ENCODE assay signal across 18 cellular contexts in the genomic region with DNA sequence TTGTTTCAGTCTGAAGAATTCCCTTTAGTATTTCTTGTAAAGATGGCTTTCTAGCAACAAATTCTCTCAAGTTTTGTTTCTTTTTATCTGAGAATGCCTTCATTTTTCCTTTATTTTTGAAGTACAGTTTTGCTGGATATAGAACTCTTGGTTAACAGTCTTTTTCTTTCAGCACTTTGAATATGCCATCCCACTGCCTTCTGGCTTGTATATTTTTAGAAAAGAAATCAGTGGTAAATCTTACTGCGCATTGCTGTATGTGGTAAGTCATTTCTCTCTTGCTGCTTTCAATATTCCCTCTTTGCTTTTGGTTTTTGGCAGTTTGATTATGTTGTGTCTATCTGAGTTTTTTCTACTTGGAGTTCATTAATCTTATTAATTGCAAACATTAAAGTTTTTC. TPM values are rescaled to one million over a fixed set of nuclear protein-coding genes. Genes with fewer than 3 reads are reported as not detected.
DNase-seq lines count a peak whose midpoint lies in the region; ATAC-seq, FAIRE-seq and TF ChIP-seq lines count a peak whose summit lies in the region.
"Had no signal": no experiment of that assay in that cellular context is flagged by ENCODE, and none has a peak within 500 bp of the region (broad histone marks: within the 10 kb centered on the region; RNA-seq: fewer than 3 reads in every experiment).

No MANE protein-coding gene starts in this region.

- no peaks in the 10 kb centered on the region for H4K20me1 ChIP-seq in HepG2 (ENCODE audit: insufficient read depth, low read length)
- H4K20me1 ChIP-seq in PC-9 (ENCODE audit: insufficient read depth): no peaks in the 10 kb centered on the region
- H4K20me1 ChIP-seq in GM12878 (ENCODE audit: control insufficient read depth, insufficient read depth): no peaks in the 10 kb centered on the region

- no peak for TF ChIP-seq CTCF in HepG2 (CRISPR knock-in tag; IDR thresholded peaks at IDR 0.05)
- TF ChIP-seq CTCF in right lobe of liver (IDR thresholded peaks at IDR 0.05): no peak
- TF ChIP-seq CTCF in PC-9 (conservative IDR thresholded peaks at IDR 0.05): no peak
- no peak for TF ChIP-seq CTCF in GM12878 (IDR thresholded peaks at IDR 0.05 in 2 of 3, conservative IDR thresholded peaks at IDR 0.05 in 1 of 3; ENCODE audit: control insufficient read depth in 2 of 3, extremely low read depth in 1 of 3, insufficient read depth in 1 of 3, low read depth in 3 of 3, low read length in 3 of 3)

- BruUV-seq in HepG2 (replicated peaks; lab: Mats Ljungman, UMichigan): no TSS peak
- no TSS peak for BruUV-seq in PC-9 (replicated peaks; lab: Mats Ljungman, UMichigan)
- no TSS peak for BruUV-seq in GM12878 (replicated peaks; lab: Mats Ljungman, UMichigan)

- no peak overlapping the region for H3K27ac ChIP-seq in HepG2 (ENCODE audit: extremely low read length, insufficient read depth, low read length)
- H3K27ac ChIP-seq in right lobe of liver: no peak overlapping the region
- no peak overlapping the region for H3K27ac ChIP-seq in PC-9
- no peak overlapping the region for H3K27ac ChIP-seq in GM12878 (ENCODE audit: control insufficient read depth, insufficient read depth)
- no peak overlapping the region for H3K27ac ChIP-seq in CD4-positive, alpha-beta memory T cell (ENCODE audit: low read depth, low read length)
- H3K27ac ChIP-seq: A549 had no signal

- SMC1A ChIA-PET in GM12878 (lab: Charles Lee; ENCODE audit: uncharacterized antibody, unreplicated experiment): no interaction called here

- FAIRE-seq in HepG2 (lab: Jason Lieb, UNC) (no peak), GM12878 (lab: Jason Lieb, UNC) (no peak)
- FAIRE-seq: A549, G401.6, H54 had no signal

- no peak overlapping the region for H3K4me3 ChIP-seq in HepG2 (replicated peaks in 1 of 3; ENCODE audit: insufficient read depth in 1 of 3, low read depth in 2 of 3, low read length in 3 of 3)
- H3K4me3 ChIP-seq in right lobe of liver: no peak overlapping the region
- H3K4me3 ChIP-seq in PC-9: no peak overlapping the region
- H3K4me3 ChIP-seq in GM12878: no peak overlapping the region
- H3K4me3 ChIP-seq in CD4-positive, alpha-beta memory T cell (ENCODE audit: low read length in 2 of 2): no peak overlapping the region
- H3K4me3 ChIP-seq: A549, HAP-1 had no signal

- no peaks in the 10 kb centered on the region for H3K4me1 Mint-ChIP-seq in CD4-positive, alpha-beta memory T cell

- H3K4me2 ChIP-seq in HepG2 (ENCODE audit: low read depth, low read length) (no peak overlapping the region), PC-9 (no peak overlapping the region), GM12878 (ENCODE audit: control insufficient read depth, insufficient read depth) (no peak overlapping the region)
- H3K4me2 ChIP-seq: A549 had no signal

- intact Hi-C loops in HepG2 (cut with micrococcal nuclease; ENCODE audit: unreplicated experiment) (no loop called here), right lobe of liver (cut with DNase I) (no loop called here), PC-9 (cut with micrococcal nuclease; ENCODE audit: unreplicated experiment) (no loop called here), GM12878 (cut with micrococcal nuclease; ENCODE audit: unreplicated experiment) (no loop called here)
- intact Hi-C loops in CD4-positive, alpha-beta memory T cell (cut with micrococcal nuclease): no loop called here

- ATAC-seq in HepG2 (no peak), right lobe of liver (no peak), GM12878 (no peak), SK-N-SH treated with all-trans-retinoic acid at 6 μM for 48 hours (no peak), HG02571 (IDR thresholded peaks at IDR 0.05; ENCODE audit: unreplicated experiment) (no peak)
- ATAC-seq: A549; CD8-positive, alpha-beta T cell had no signal

- CTCF ChIA-PET in HepG2 (lab: Yijun Ruan, JAX; ENCODE audit: low intra/inter-chr PET ratio, low total read pairs) (no interaction called here), PC-9 (lab: Charles Lee) (no interaction called here), GM12878 (lab: Yijun Ruan, JAX) (interaction anchor here (1.0 kb wide), 1 partner anchor 13 kb away, joined by 5 read pairs; no protein-coding TSS in a partner anchor)
- CTCF ChIA-PET in CD4-positive, alpha-beta memory T cell (lab: Charles Lee; ENCODE audit: partially characterized antibody): no interaction called here

- in situ Hi-C loops in HepG2 (cut with HindIII; ENCODE audit: extremely low pct_ligation_motif_present, low pct_unique_long_range_greater_than_20kb): no loop called here
- in situ Hi-C loops in GM12878 (cut with MboI): no loop called here

- WGBS in HepG2 (ENCODE audit: low lambda C conversion rate): 9% methylated on average over 1 of the region's 1 CpG
- WGBS in right lobe of liver (ENCODE audit: insufficient coverage, low coverage, low lambda C conversion rate, missing lambda C conversion rate): 93% methylated on average over 1 of the region's 1 CpG
- WGBS in GM12878 (ENCODE audit: insufficient coverage, insufficient replicate concordance, low lambda C conversion rate, missing lambda C conversion rate): 44% methylated on average over 1 of the region's 1 CpG

- TF ChIP-seq EP300 in HepG2 (IDR thresholded peaks at IDR 0.05; ENCODE audit: low read depth in 2 of 2, low read length in 2 of 2) (no peak), HepG2 (CRISPR knock-in tag; IDR thresholded peaks at IDR 0.05; ENCODE audit: borderline replicate concordance) (no peak), GM12878 (IDR thresholded peaks at IDR 0.05; ENCODE audit: borderline replicate concordance in 1 of 2, control insufficient read depth in 1 of 2, low read depth in 2 of 2, low read length in 2 of 2) (no peak)

- H3K36me3 Mint-ChIP-seq in CD4-positive, alpha-beta memory T cell: peaks cover 0 to 1% of the 10 kb centered on the region in 2 donors
- H3K36me3 Mint-ChIP-seq: CD8-positive, alpha-beta T cell had no signal

- no peak for DNase-seq in HepG2 (ENCODE audit: low spot score)
- no peak for DNase-seq in right lobe of liver
- DNase-seq in PC-9: no peak
- no peak for DNase-seq in GM12878 (ENCODE audit: low read depth, low spot score)
- no peak for DNase-seq in CD4-positive, alpha-beta memory T cell
- DNase-seq: 8988T; C1 segment of cervical spinal cord; Caco-2; CD8-positive, alpha-beta T cell; DMS153; DND-41; GOT3 had no signal

- peaks cover 0 to 34% (median 23%) of the 10 kb centered on the region in 8 donors for H3K9me3 Mint-ChIP-seq in CD4-positive, alpha-beta memory T cell

- TF ChIP-seq POLR2A in HepG2 (IDR thresholded peaks at IDR 0.05; ENCODE audit: insufficient read depth in 1 of 2, low read depth in 2 of 2, low read length in 2 of 2): no peak
- TF ChIP-seq POLR2A in right lobe of liver (IDR thresholded peaks at IDR 0.05): no peak
- TF ChIP-seq POLR2A in GM12878 (IDR thresholded peaks at IDR 0.05; ENCODE audit: low read depth, low read length): no peak

- peaks cover 13% of the 10 kb centered on the region; the same call in 1 of the 2 replicates for H3K4me1 ChIP-seq in HepG2 (ENCODE audit: insufficient read depth, low read length)
- peaks cover 0 to 2% (median 0%) of the 10 kb centered on the region in 4 donors for H3K4me1 ChIP-seq in right lobe of liver
- no peaks in the 10 kb centered on the region for H3K4me1 ChIP-seq in PC-9 (replicated peaks; ENCODE audit: insufficient read depth)
- no peaks in the 10 kb centered on the region for H3K4me1 ChIP-seq in GM12878 (ENCODE audit: control insufficient read depth, insufficient read depth, low read length)
- H3K4me1 ChIP-seq in CD4-positive, alpha-beta memory T cell (ENCODE audit: insufficient read depth, low read length): no peaks in the 10 kb centered on the region
- H3K4me1 ChIP-seq: A549, HAP-1 had no signal

- H3K9ac ChIP-seq in HepG2 (ENCODE audit: insufficient read depth, low read depth, low read length) (no peak overlapping the region), GM12878 (ENCODE audit: control insufficient read depth, insufficient read depth, low read length) (no peak overlapping the region)

- RAD21 ChIA-PET in GM12878 (lab: Charles Lee; ENCODE audit: unreplicated experiment): no interaction called here

- H2AFZ ChIP-seq in HepG2 (ENCODE audit: low read length) (no peak overlapping the region), PC-9 (peak overlapping the region; percentile 12; the same call in 1 of the 2 replicates), GM12878 (ENCODE audit: control insufficient read depth, low read depth, low read length) (no peak overlapping the region)

- H3F3A ChIP-seq in PC-9 (ENCODE audit: insufficient read depth, low read depth): no peaks in the 10 kb centered on the region

- no peaks in the 10 kb centered on the region for H3K79me2 ChIP-seq in HepG2 (ENCODE audit: insufficient read depth, low read length)
- no peaks in the 10 kb centered on the region for H3K79me2 ChIP-seq in PC-9 (ENCODE audit: low read depth)
- H3K79me2 ChIP-seq in GM12878 (ENCODE audit: control insufficient read depth, insufficient read depth, low read length): no peaks in the 10 kb centered on the region

- H3K27me3 Mint-ChIP-seq in CD4-positive, alpha-beta memory T cell: peaks cover 4 to 5% of the 10 kb centered on the region in 2 donors

- no peaks in the 10 kb centered on the region for H3K9me2 ChIP-seq in PC-9 (ENCODE audit: insufficient read depth)

- H3K4me3 Mint-ChIP-seq in CD4-positive, alpha-beta memory T cell: no peak overlapping the region
- H3K4me3 Mint-ChIP-seq: CD8-positive, alpha-beta T cell had no signal

- no peak overlapping the region for H3K27ac Mint-ChIP-seq in CD4-positive, alpha-beta memory T cell
- H3K27ac Mint-ChIP-seq: CD8-positive, alpha-beta T cell had no signal

- POLR2A ChIA-PET in HepG2 (lab: Yijun Ruan, JAX) (no interaction called here), PC-9 (lab: Charles Lee; ENCODE audit: unreplicated experiment) (no interaction called here), GM12878 (lab: Charles Lee) (no interaction called here)
- POLR2A ChIA-PET in CD4-positive, alpha-beta memory T cell (lab: Charles Lee; ENCODE audit: partially characterized antibody): no interaction called here

- H3K36me3 ChIP-seq in HepG2 (replicated peaks in 1 of 2; ENCODE audit: control insufficient read depth in 1 of 2, insufficient read depth in 2 of 2, low read length in 2 of 2) (no peaks in the 10 kb centered on the region), right lobe of liver (no peaks in the 10 kb centered on the region), PC-9 (ENCODE audit: low read depth) (no peaks in the 10 kb centered on the region), GM12878 (ENCODE audit: control insufficient read depth in 2 of 2, insufficient read depth in 2 of 2, low read length in 1 of 2) (no peaks in the 10 kb centered on the region)
- H3K36me3 ChIP-seq in CD4-positive, alpha-beta memory T cell (ENCODE audit: insufficient read depth, low read length): no peaks in the 10 kb centered on the region
- H3K36me3 ChIP-seq: HAP-1 had no signal

- TF ChIP-seq RAD21 in HepG2 (CRISPR knock-in tag; IDR thresholded peaks at IDR 0.05) (no peak), GM12878 (IDR thresholded peaks at IDR 0.05; ENCODE audit: insufficient read depth, low read depth, low read length) (no peak)

- 0 out of 5 replicates have a peak, but pooled peaks cover 0 to 1% of the 10 kb centered on the region in 2 experiments for H3K27me3 ChIP-seq in HepG2 (ENCODE audit: control insufficient read depth in 1 of 2, insufficient read depth in 2 of 2, low read length in 2 of 2)
- H3K27me3 ChIP-seq in right lobe of liver: no peaks in the 10 kb centered on the region
- H3K27me3 ChIP-seq in PC-9 (ENCODE audit: insufficient read depth, low read depth): no peaks in the 10 kb centered on the region
- H3K27me3 ChIP-seq in GM12878 (replicated peaks in 1 of 2; ENCODE audit: control insufficient read depth in 2 of 2, insufficient read depth in 2 of 2, low read length in 1 of 2): no peaks in the 10 kb centered on the region
- H3K27me3 ChIP-seq in CD4-positive, alpha-beta memory T cell (ENCODE audit: insufficient read depth, low read length): no peaks in the 10 kb centered on the region

- 0 out of 2 replicates have a peak, but pooled peaks cover 11% of the 10 kb centered on the region for H3K9me3 ChIP-seq in HepG2 (ENCODE audit: low read length)
- no peaks in the 10 kb centered on the region for H3K9me3 ChIP-seq in right lobe of liver
- peaks cover 3% of the 10 kb centered on the region; the same call in 1 of the 2 replicates for H3K9me3 ChIP-seq in PC-9 (ENCODE audit: insufficient read depth, low read depth)
- no peaks in the 10 kb centered on the region; the same call in none of the 3 replicates for H3K9me3 ChIP-seq in GM12878 (replicated peaks; ENCODE audit: control insufficient read depth, insufficient read depth, low read length)
- H3K9me3 ChIP-seq in CD4-positive, alpha-beta memory T cell (ENCODE audit: control insufficient read depth in 1 of 2, low read length in 2 of 2): peaks cover 0 to 7% of the 10 kb centered on the region in 2 donors
- H3K9me3 ChIP-seq: A549, Caco-2, HAP-1 had no signal

RNA-seq across cellular contexts. Expression of a gene that starts 16.8 kb away (rescaled TPM):
- total RNA-seq in HepG2 (2016; rRNA removed; fragmentation: Illumina TruSeq; extraction: Trizol) (29.8 and 37.6 TPM in 2 replicates), right lobe of liver (10 to 100 TPM; 32.6 to 54.7 (median 39.4) TPM), PC-9 (2021) (60.9 and 62.2 TPM in 2 replicates), GM12878 (2014; rRNA removed) (16.8 and 25.3 TPM in 2 replicates), GM12878 (2014; rRNA removed; fragmentation: Illumina TruSeq; extraction: Trizol) (35.1 and 35.3 TPM in 2 replicates), GM12878 (2021) (66.2 and 73.1 TPM in 2 replicates)
- total RNA-seq in HepG2 (2016; cell fraction: cytosol; rRNA removed; fragmentation: Illumina TruSeq; extraction: Trizol; ENCODE audit: low read depth): 12.6 and 12.8 TPM in 2 replicates
- total RNA-seq in HepG2 (2016; cell fraction: insoluble cytoplasmic fraction; rRNA removed; fragmentation: Illumina TruSeq; extraction: Trizol): 27.0 and 34.6 TPM in 2 replicates
- total RNA-seq in HepG2 (2016; cell fraction: membrane; rRNA removed; fragmentation: Illumina TruSeq; extraction: Trizol): 36.5 and 40.3 TPM in 2 replicates
- total RNA-seq in HepG2 (2016; cell fraction: nucleus; rRNA removed; fragmentation: Illumina TruSeq; extraction: Trizol): 23.7 and 28.3 TPM in 2 replicates
- polyA plus RNA-seq in HepG2 (2011; rRNA removed) (20.4 and 23.3 TPM in 2 replicates), GM12878 (2011; rRNA removed) (124 and 181 TPM in 2 replicates), GM12878 (2014; fragmentation: Illumina TruSeq; extraction: Trizol) (55.7 and 77.5 TPM in 2 replicates), GM12878 (2014; fragmentation: Nextera tagmentation; extraction: Ambion mirVana) (10 to 100 TPM; 49.0 to 58.6 TPM), GM12878 (2014; rRNA removed) (40.3 and 45.0 TPM in 2 replicates), GM12878 (2016; fragmentation: Nextera tagmentation; extraction: Ambion mirVana) (10 to 100 TPM; 29.0 to 29.8 TPM)
- 6.8 and 14.1 TPM in 2 replicates for polyA plus RNA-seq in HepG2 (2011; cell fraction: cytosol; rRNA removed)
- polyA plus RNA-seq in HepG2 (2011; cell fraction: nucleus; rRNA removed): 13.7 and 18.0 TPM in 2 replicates
- 29.6 and 41.4 TPM in 2 replicates for polyA plus RNA-seq in HepG2 (2012)
- 9.4 and 10.8 TPM in 2 replicates for polyA plus RNA-seq in HepG2 (2016; cell fraction: cytosol; fragmentation: Illumina TruSeq; extraction: Trizol; ENCODE audit: low read depth)
- polyA plus RNA-seq in HepG2 (2016; cell fraction: insoluble cytoplasmic fraction; fragmentation: Illumina TruSeq; extraction: Trizol; ENCODE audit: low read depth): 30.9 and 34.7 TPM in 2 replicates
- 23.2 and 25.1 TPM in 2 replicates for polyA plus RNA-seq in HepG2 (2016; cell fraction: membrane; fragmentation: Illumina TruSeq; extraction: Trizol; ENCODE audit: low read depth)
- polyA plus RNA-seq in HepG2 (2016; cell fraction: nucleus; fragmentation: Illumina TruSeq; extraction: Trizol; ENCODE audit: insufficient read depth, low read depth): 42.0 and 44.4 TPM in 2 replicates
- 36.9 and 46.4 TPM in 2 replicates for polyA minus RNA-seq in HepG2 (2011; rRNA and poly(A)+ RNA removed; ENCODE audit: low replicate concordance)
- polyA minus RNA-seq in HepG2 (2011; cell fraction: cytosol; rRNA and poly(A)+ RNA removed): 25.6 and 32.2 TPM in 2 replicates
- 49.9 and 56.8 TPM in 2 replicates for polyA minus RNA-seq in HepG2 (2011; cell fraction: nucleus; rRNA and poly(A)+ RNA removed)
- 212 and 214 TPM in 2 replicates for total RNA-seq in GM12878 (2013; cell fraction: nucleolus; rRNA removed)
- 48.8 TPM for polyA plus RNA-seq in GM12878 (2011; ENCODE audit: low read depth)
- 29.7 and 36.5 TPM in 2 replicates for polyA plus RNA-seq in GM12878 (2011; cell fraction: cytosol; rRNA removed)
- 131 and 153 TPM in 2 replicates for polyA plus RNA-seq in GM12878 (2011; cell fraction: nucleus; rRNA removed)
- 60.8 and 61.6 TPM in 2 replicates for polyA plus RNA-seq in GM12878 (2012)
- 140 and 261 TPM in 2 replicates for polyA minus RNA-seq in GM12878 (2011; rRNA and poly(A)+ RNA removed)
- polyA minus RNA-seq in GM12878 (2011; cell fraction: cytosol; rRNA and poly(A)+ RNA removed): 37.6 and 52.6 TPM in 2 replicates
- 44.7 and 63.4 TPM in 2 replicates for polyA minus RNA-seq in GM12878 (2011; cell fraction: nucleus; rRNA and poly(A)+ RNA removed)
- total RNA-seq in CD4-positive, alpha-beta memory T cell: 10 to 100 TPM; 48.2 to 48.5 TPM
- polyA plus RNA-seq in CD4-positive, alpha-beta memory T cell: 10 to 100 TPM; 14.8 to 18.9 TPM
